4 cellular contexts compared by ENCODE assay signal in genomic region chr1:2652926-2653571, GRCh38. TPM values are rescaled to one million over a fixed set of nuclear protein-coding genes. Genes with fewer than 3 reads are reported as not detected.
"Had no signal": no experiment of that assay in that cellular context is flagged by ENCODE, and none has a peak within 500 bp of the region (broad histone marks: within the 10 kb centered on the region; RNA-seq: fewer than 3 reads in every experiment).

No MANE protein-coding gene starts in this region.

RNA-seq across cellular contexts. Expression of gene MMEL1, which starts 20.2 kb away (rescaled TPM):
- total RNA-seq: ascending aorta, bronchial epithelial cell, right atrium auricular region had no signal
- polyA plus RNA-seq: keratinocyte had no signal
